Comparison of ENCODE assay signal across 1 cellular context in the genomic region with DNA sequence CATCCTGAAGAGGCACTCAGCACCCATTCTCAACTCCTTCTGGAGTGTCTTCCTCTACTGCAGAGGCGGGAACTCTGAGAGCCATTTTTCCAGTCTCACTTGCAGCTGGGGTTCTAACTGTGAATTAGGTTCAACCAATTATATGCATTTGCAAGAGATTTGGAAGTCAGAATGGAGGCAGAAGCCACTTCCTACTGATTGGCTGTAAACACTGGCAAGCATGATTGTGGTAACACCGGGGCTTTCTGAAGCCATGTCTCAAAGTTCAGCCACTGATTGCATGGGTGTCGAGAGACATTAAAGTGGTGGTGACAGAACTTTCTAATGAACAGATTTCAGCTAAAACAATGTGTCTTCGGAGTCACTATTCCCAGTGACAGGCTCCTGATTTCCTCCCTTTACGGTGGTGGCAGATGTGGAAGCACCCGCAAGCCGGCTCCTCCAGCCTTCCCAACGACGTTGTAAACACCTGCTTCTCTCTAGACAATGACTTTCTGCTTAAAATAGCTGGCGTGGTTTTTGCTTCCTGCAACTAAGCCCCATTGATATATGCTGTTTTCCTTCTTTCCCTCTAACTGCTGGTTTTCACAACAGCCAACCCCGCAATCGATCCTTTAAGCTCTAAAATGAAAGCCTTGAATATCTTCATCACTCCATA.
TF ChIP-seq lines count a peak whose summit lies in the region.

No MANE protein-coding gene starts in this region.

TF ChIP-seq in HepG2, 621 proteins besides CTCF, POLR2A, EP300 and RAD21 (continued from another document):
- TF ChIP-seq UBTF (CRISPR knock-in tag; IDR thresholded peaks at IDR 0.05) (0 out of 2 replicates have a peak, but pooled peaks have one; percentile 24), BCL6 (CRISPR knock-in tag; IDR thresholded peaks at IDR 0.05) (peak; percentile 29; the same call in 1 of the 2 replicates), PAXIP1 (CRISPR knock-in tag; conservative IDR thresholded peaks at IDR 0.05) (peak; percentile 57), KAT8 (CRISPR knock-in tag; IDR thresholded peaks at IDR 0.05) (0 out of 2 replicates have a peak, but pooled peaks have one; percentile 28), ZEB1 (IDR thresholded peaks at IDR 0.05; ENCODE audit: insufficient replicate concordance, low read depth) (no peak), ZIK1 (CRISPR knock-in tag; IDR thresholded peaks at IDR 0.05; ENCODE audit: borderline replicate concordance, low read depth) (no peak), KDM2A (CRISPR knock-in tag; IDR thresholded peaks at IDR 0.05; ENCODE audit: borderline replicate concordance, low read depth) (0 out of 2 replicates have a peak, but pooled peaks have one; percentile 28), ZNF329 (CRISPR knock-in tag; IDR thresholded peaks at IDR 0.05; ENCODE audit: low read depth) (no peak)
- TF ChIP-seq, protein P1, sequence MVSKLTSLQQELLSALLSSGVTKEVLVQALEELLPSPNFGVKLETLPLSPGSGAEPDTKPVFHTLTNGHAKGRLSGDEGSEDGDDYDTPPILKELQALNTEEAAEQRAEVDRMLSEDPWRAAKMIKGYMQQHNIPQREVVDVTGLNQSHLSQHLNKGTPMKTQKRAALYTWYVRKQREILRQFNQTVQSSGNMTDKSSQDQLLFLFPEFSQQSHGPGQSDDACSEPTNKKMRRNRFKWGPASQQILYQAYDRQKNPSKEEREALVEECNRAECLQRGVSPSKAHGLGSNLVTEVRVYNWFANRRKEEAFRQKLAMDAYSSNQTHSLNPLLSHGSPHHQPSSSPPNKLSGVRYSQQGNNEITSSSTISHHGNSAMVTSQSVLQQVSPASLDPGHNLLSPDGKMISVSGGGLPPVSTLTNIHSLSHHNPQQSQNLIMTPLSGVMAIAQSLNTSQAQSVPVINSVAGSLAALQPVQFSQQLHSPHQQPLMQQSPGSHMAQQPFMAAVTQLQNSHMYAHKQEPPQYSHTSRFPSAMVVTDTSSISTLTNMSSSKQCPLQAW (CRISPR knock-in tag; IDR thresholded peaks at IDR 0.05), result peak; percentile 43; the same call in 1 of the 2 replicates
